1 cellular context compared by ENCODE assay signal in genomic region chr7:2198206-2198605, GRCh38.
TF ChIP-seq lines count a peak whose summit lies in the region.

No MANE protein-coding gene starts in this region.

TF ChIP-seq in GM23338, 12 proteins besides CTCF, POLR2A, EP300 and RAD21 (continued from another document):
- no peak for TF ChIP-seq ZNF462 (CRISPR knock-in tag; IDR thresholded peaks at IDR 0.05)
- no peak for TF ChIP-seq POLR2AphosphoS5 (IDR thresholded peaks at IDR 0.05; ENCODE audit: low read depth)
TF ChIP-seq in GM23338: peak in this region for 0.
